25 cellular contexts compared by ENCODE assay signal in the genomic region with DNA sequence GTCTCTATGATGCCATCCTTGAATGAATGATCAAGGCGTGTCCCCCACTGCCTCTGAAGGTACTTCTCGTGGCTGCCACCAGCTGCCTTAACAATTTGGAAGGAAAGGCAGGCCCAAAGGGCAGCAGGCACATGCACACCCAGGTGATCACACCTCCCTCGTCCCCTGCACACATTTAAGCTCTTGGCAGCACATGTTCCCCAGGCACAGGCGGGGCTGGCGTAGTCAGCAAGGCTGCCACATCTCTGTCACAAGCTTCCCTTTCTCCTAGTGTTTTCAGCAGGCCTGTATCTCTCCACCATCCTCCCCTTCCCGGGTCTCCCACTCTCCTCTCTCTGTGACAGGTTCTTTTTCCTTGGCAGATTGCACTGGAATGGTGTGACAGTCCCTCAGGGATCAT.
DNase-seq lines count a peak whose midpoint lies in the region; FAIRE-seq and TF ChIP-seq lines count a peak whose summit lies in the region.
"Had no signal": no experiment of that assay in that cellular context is flagged by ENCODE, and none has a peak within 500 bp of the region (broad histone marks: within the 10 kb centered on the region; RNA-seq: fewer than 3 reads in every experiment).

No MANE protein-coding gene starts in this region.

- H3K27me3 ChIP-seq in bronchial epithelial cell (ENCODE audit: control insufficient read depth, insufficient read depth, low read length), result no peaks in the 10 kb centered on the region
- H3K27me3 ChIP-seq: BLaER1 treated with 17β-estradiol and CSF1 and Interleukin-3, amounts not matched to agents 10 nM and 100 nM; Peyer's patch had no signal

- FAIRE-seq in bronchial epithelial cell (lab: Jason Lieb, UNC) (peak; percentile 28), GM12892 (lab: Jason Lieb, UNC) (no peak)
- FAIRE-seq: A549, K562 had no signal

- peaks cover 3% of the 10 kb centered on the region for H3K36me3 Mint-ChIP-seq in IgD-negative memory B cell

- H3K36me3 ChIP-seq in bronchial epithelial cell (ENCODE audit: control insufficient read depth, insufficient read depth, low read length), result no peaks in the 10 kb centered on the region
- H3K36me3 ChIP-seq: BLaER1 treated with 17β-estradiol and CSF1 and Interleukin-3, amounts not matched to agents 10 nM and 100 nM; HAP-1; Peyer's patch had no signal

- DNase-seq in bronchial epithelial cell (ENCODE audit: low read depth) (no peak), head of caudate nucleus (peak in 32 of 42 donors; percentile 21 to 74 (median 52)), posterior cingulate gyrus (peak in 8 of 10 donors; percentile 20 to 91 (median 62)), cortex of kidney (lab: John Stamatoyannopoulos, UW) (no peak), superior temporal gyrus (ENCODE audit: extremely low spot score) (no peak), GM12892 (ENCODE audit: insufficient read length) (no peak)
- DNase-seq: AML-193; CD4-positive, alpha-beta T cell; COR-L47; DMS53; GM23248; HFFc6; Kasumi-1; NCI-H1092 treated with DMSO at 0.1 percent for 48 hours; NCI-H146; NCI-H1930; NCI-H2227 treated with DMSO at 0.1 percent for 48 hours; NCI-H526 treated with DMSO at 0.1 percent for 48 hours; Peyer's patch; SHP77 treated with DMSO at 0.1 percent for 48 hours had no signal

- peaks cover under 1% of the 10 kb centered on the region for H3K27me3 Mint-ChIP-seq in IgD-negative memory B cell

- TF ChIP-seq POLR2A in GM12892 (IDR thresholded peaks at IDR 0.05; ENCODE audit: low read depth, low read length), result no peak

- TF ChIP-seq CTCF in bronchial epithelial cell (IDR thresholded peaks at IDR 0.05; ENCODE audit: insufficient read depth, low read length, severe bottlenecking), result no peak

- H3K4me3 Mint-ChIP-seq in IgD-negative memory B cell, result no peak overlapping the region
- H3K4me3 Mint-ChIP-seq: CD4-positive, alpha-beta T cell; HFFc6 had no signal

- peak overlapping the region in 2 of 3 donors; percentile 61 to 74 for H3K27ac Mint-ChIP-seq in IgD-negative memory B cell
- H3K27ac Mint-ChIP-seq: CD4-positive, alpha-beta T cell; HFFc6 had no signal

- H3K4me1 Mint-ChIP-seq in IgD-negative memory B cell, result no peaks in the 10 kb centered on the region

- H3K9me3 Mint-ChIP-seq in IgD-negative memory B cell, result peaks cover 4 to 6% (median 6%) of the 10 kb centered on the region in 3 donors
- H3K9me3 Mint-ChIP-seq: CD4-positive, alpha-beta T cell had no signal

- intact Hi-C loops in head of caudate nucleus (cut with DNase I) (no loop called here), posterior cingulate gyrus (cut with DNase I) (no loop called here)

- H3K4me3 ChIP-seq in bronchial epithelial cell (ENCODE audit: low read depth, low read length), result no peak overlapping the region
- H3K4me3 ChIP-seq: A549; BLaER1 treated with 17β-estradiol and CSF1 and Interleukin-3, amounts not matched to agents 10 nM and 100 nM; GM23248; HAP-1; K562; Peyer's patch had no signal

Comparison
In these comparisons a context has a peak if more than half of its experiments do, and no peak if none do; other contexts are left out.
1. DNase-seq: peak in head of caudate nucleus (32 of 42) and posterior cingulate gyrus (8 of 10); none in bronchial epithelial cell (single experiment), cortex of kidney (single experiment), superior temporal gyrus (single experiment) and GM12892 (single experiment).